ENCODE assay signal across 8 cellular contexts in the genomic region with DNA sequence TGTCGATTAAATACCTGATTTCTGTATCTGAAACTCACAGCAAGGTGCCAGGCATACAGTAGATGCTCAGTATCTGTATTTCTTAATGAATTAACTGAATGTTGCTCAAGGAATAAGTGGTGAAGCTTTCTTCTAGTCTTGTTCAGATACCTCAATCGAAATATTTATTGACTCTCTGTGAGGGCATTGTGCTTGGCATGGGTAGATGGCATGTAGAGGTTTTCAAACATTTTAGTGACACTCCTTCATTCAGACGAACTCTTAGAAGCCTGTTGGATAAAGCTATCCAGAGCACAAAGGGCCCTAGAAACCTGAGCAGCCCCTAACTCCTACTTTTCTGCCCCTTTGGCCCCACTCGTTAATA. TPM values are rescaled to one million over a fixed set of nuclear protein-coding genes. Genes with fewer than 3 reads are reported as not detected.
A peak's percentile ranks its signal among the peaks of the same experiment; 100 is the strongest.
DNase-seq lines count a peak whose midpoint lies in the region; ATAC-seq and TF ChIP-seq lines count a peak whose summit lies in the region.

No MANE protein-coding gene starts in this region.

- H3K27me3 ChIP-seq in heart left ventricle, result no peaks in the 10 kb centered on the region

- H3K27ac ChIP-seq in heart left ventricle (peak overlapping the region in 11 of 12 donors; percentile 82 to 94 (median 88)), urinary bladder (ENCODE audit: low read depth) (peak overlapping the region; percentile 85)

- H3K4me3 ChIP-seq in heart left ventricle (peak overlapping the region in 11 of 12 donors; percentile 75 to 99 (median 89)), urinary bladder (ENCODE audit: low read depth, low read length) (no peak overlapping the region)

- peaks cover 35% of the 10 kb centered on the region for H3K36me3 Mint-ChIP-seq in MCF 10A (ENCODE audit: insufficient read depth, unreplicated experiment)
- H3K36me3 Mint-ChIP-seq in mesothelial cell of epicardium, result no peaks in the 10 kb centered on the region

- WGBS in heart left ventricle, 4 donors, result 25 to 45% (median 36%) methylated on average over 4 of the region's 4 CpGs
- 35% methylated on average over 4 of the region's 4 CpGs for WGBS in urinary bladder

- BruUV-seq in MCF 10A (replicated peaks; lab: Mats Ljungman, UMichigan), result no TSS peak

- H3K36me3 ChIP-seq in heart left ventricle (peaks cover 0 to 5% (median 0%) of the 10 kb centered on the region in 9 donors), urinary bladder (ENCODE audit: insufficient read depth) (no peaks in the 10 kb centered on the region)

- POLR2A ChIA-PET in MCF 10A (lab: Yijun Ruan, JAX), result interaction anchor here (0.6 to 4.9 kb wide), 15 partner anchors 10 to 938 kb away, joined by 3 to 64 read pairs (median 5); partner anchors contain the start of genes PPIB and RPS27L

- DNase-seq in heart left ventricle (no peak), left cardiac atrium (no peak), MCF 10A (ENCODE audit: unreplicated experiment) (no peak), mesothelial cell of epicardium (ENCODE audit: low spot score in 2 of 2, unreplicated experiment in 2 of 2) (no peak), NCI-H2029 treated with DMSO at 0.1 percent for 48 hours (lab: John Stamatoyannopoulos, UW) (no peak), NCI-H2196 (lab: John Stamatoyannopoulos, UW; ENCODE audit: unreplicated experiment) (no peak), glomerular visceral epithelial cell (ENCODE audit: extremely low spot score) (no peak)

- intact Hi-C loops in heart left ventricle (cut with DNase I) (loop anchor here in 7 of 10 donors (2.0 to 10.0 kb wide), 3 partner anchors 49 to 67 kb away; partner anchors contain the start of genes SNX22 (in 6 of the 7) and PPIB (in 1 of the 7)), left cardiac atrium (cut with DNase I) (loop anchor here (2.0 to 10.0 kb wide), 2 partner anchors 55 to 59 kb away; partner anchors contain the start of gene SNX22 (in 2 of the 2)), MCF 10A (cut with micrococcal nuclease) (loop anchor here (2.0 kb wide), 1 partner anchor 57 kb away; no protein-coding TSS in a partner anchor)

- CTCF ChIA-PET in MCF 10A (lab: Yijun Ruan, JAX), result no interaction called here

- H3K4me3 Mint-ChIP-seq in MCF 10A (ENCODE audit: unreplicated experiment), result peak overlapping the region; percentile 92
- H3K4me3 Mint-ChIP-seq in mesothelial cell of epicardium, result peak overlapping the region; percentile 97

- no peak for ATAC-seq in heart left ventricle
- ATAC-seq in left cardiac atrium, result no peak

- peak overlapping the region; percentile 98 for H3K27ac Mint-ChIP-seq in MCF 10A (ENCODE audit: low read depth, unreplicated experiment)
- peak overlapping the region; percentile 98 for H3K27ac Mint-ChIP-seq in mesothelial cell of epicardium

- H3K9me3 ChIP-seq in heart left ventricle, result no peaks in the 10 kb centered on the region

- peaks cover 8 to 84% (median 63%) of the 10 kb centered on the region in 12 donors for H3K4me1 ChIP-seq in heart left ventricle
- H3K4me1 ChIP-seq in urinary bladder (ENCODE audit: insufficient read depth), result no peaks in the 10 kb centered on the region

- TF ChIP-seq CTCF in heart left ventricle (IDR thresholded peaks at IDR 0.05) (no peak), MCF 10A (IDR thresholded peaks at IDR 0.05; ENCODE audit: unreplicated experiment) (no peak), mesothelial cell of epicardium (IDR thresholded peaks at IDR 0.05; ENCODE audit: unreplicated experiment) (no peak)

- H3K4me1 Mint-ChIP-seq in MCF 10A (ENCODE audit: insufficient read depth, unreplicated experiment), result peaks cover 26% of the 10 kb centered on the region
- peaks cover 49% of the 10 kb centered on the region for H3K4me1 Mint-ChIP-seq in mesothelial cell of epicardium

- TF ChIP-seq POLR2A in heart left ventricle (IDR thresholded peaks at IDR 0.05), result no peak

- no peaks in the 10 kb centered on the region for H3K9me3 Mint-ChIP-seq in MCF 10A (ENCODE audit: unreplicated experiment)
- H3K9me3 Mint-ChIP-seq in mesothelial cell of epicardium, result no peaks in the 10 kb centered on the region

- H3K27me3 Mint-ChIP-seq in MCF 10A (ENCODE audit: insufficient read depth, unreplicated experiment) (no peaks in the 10 kb centered on the region), mesothelial cell of epicardium (ENCODE audit: low read depth) (no peaks in the 10 kb centered on the region)

RNA-seq across cellular contexts. Expression of gene SNX1, which starts 0.4 kb away (rescaled TPM):
- total RNA-seq in heart left ventricle, result 100 to 1,000 TPM in 3 of 9 donors, 10 to 100 TPM in 6; 38.7 to 117 (median 87.2) TPM
- polyA plus RNA-seq in heart left ventricle, result 10 to 100 TPM; 41.4 to 70.0 TPM
- 100 to 1,000 TPM in 1 of 2 donors, 10 to 100 TPM in 1; 92.7 to 108 TPM for total RNA-seq in left cardiac atrium
- total RNA-seq in MCF 10A (2022), result 70.2 and 83.6 TPM in 2 replicates
- 93.6 to 97.9 TPM (median 94.4 TPM) in 3 replicates for total RNA-seq in mesothelial cell of epicardium
- total RNA-seq in urinary bladder, result 59.4 TPM
- 76.6 TPM for polyA plus RNA-seq in urinary bladder

RNA-seq across cellular contexts. Expression of gene CIAO2A, which starts 1.8 kb away (rescaled TPM):
- total RNA-seq in heart left ventricle (10 to 100 TPM; 41.6 to 79.5 (median 55.4) TPM), left cardiac atrium (10 to 100 TPM; 49.1 to 55.2 TPM), MCF 10A (2022) (38.7 and 44.7 TPM in 2 replicates), mesothelial cell of epicardium (39.3 to 42.3 TPM (median 41.8 TPM) in 3 replicates), urinary bladder (54.6 TPM)
- polyA plus RNA-seq in heart left ventricle (100 to 1,000 TPM; 111 to 114 TPM), urinary bladder (33.5 TPM)

RNA-seq across cellular contexts. Expression of gene DAPK2, which starts 49.1 kb away (rescaled TPM):
- total RNA-seq in heart left ventricle (10 to 100 TPM; 20.4 to 56.2 (median 26.4) TPM), left cardiac atrium (10 to 100 TPM; 72.5 to 94.9 TPM), MCF 10A (2022) (4.6 and 6.8 TPM in 2 replicates), mesothelial cell of epicardium (1.2 to 2.6 TPM (median 2.2 TPM) in 3 replicates), urinary bladder (6.0 TPM)
- polyA plus RNA-seq in heart left ventricle (10 to 100 TPM; 24.6 to 30.9 TPM), urinary bladder (1.3 TPM)

RNA-seq across cellular contexts. Expression of gene SNX22, which starts 56.1 kb away (rescaled TPM):
- total RNA-seq in heart left ventricle (1 to 10 TPM in 7 of 9 donors, under 1 TPM in 2; 0.71 to 4.7 (median 1.8) TPM), left cardiac atrium (10 to 100 TPM; 28.9 to 29.8 TPM), MCF 10A (2022) (0.16 and 0.25 TPM in 2 replicates), mesothelial cell of epicardium (0.78 to 0.91 TPM (median 0.79 TPM) in 3 replicates), urinary bladder (0.42 TPM)
- polyA plus RNA-seq in heart left ventricle (1 to 10 TPM; 1.9 to 6.7 TPM), urinary bladder (1.1 TPM)
